In genomic region chr12:115035536-115036107, GRCh38 we compare ENCODE assay signal across 2 cellular contexts.
A peak's percentile ranks its signal among the peaks of the same experiment; 100 is the strongest.
TF ChIP-seq lines count a peak whose summit lies in the region.

No MANE protein-coding gene starts in this region.

TF ChIP-seq in IMR-90, 13 proteins besides CTCF, POLR2A, EP300 and RAD21:
- TF ChIP-seq MAZ (IDR thresholded peaks at IDR 0.05; ENCODE audit: borderline replicate concordance, low read depth, low read length) (no peak), FOS (IDR thresholded peaks at IDR 0.05; ENCODE audit: low read depth, low read length) (no peak), MXI1 (IDR thresholded peaks at IDR 0.05; ENCODE audit: borderline replicate concordance, low read depth, low read length) (no peak), RFX5 (IDR thresholded peaks at IDR 0.05; ENCODE audit: low read depth, low read length) (no peak), SMC3 (IDR thresholded peaks at IDR 0.05; ENCODE audit: low read depth, low read length) (no peak), BHLHE40 (IDR thresholded peaks at IDR 0.05; ENCODE audit: low read depth, low read length) (no peak), RCOR1 (IDR thresholded peaks at IDR 0.05; ENCODE audit: insufficient replicate concordance, low read length) (no peak), USF2 (IDR thresholded peaks at IDR 0.05; ENCODE audit: low read depth, low read length) (no peak)

TF ChIP-seq in HepG2, 621 proteins besides CTCF, POLR2A, EP300 and RAD21:
- TF ChIP-seq PHB2 (IDR thresholded peaks at IDR 0.05; ENCODE audit: partially characterized antibody) (no peak), DDIT3 (CRISPR knock-in tag; IDR thresholded peaks at IDR 0.05) (no peak), STAG1 (CRISPR knock-in tag; IDR thresholded peaks at IDR 0.05) (peak; percentile 17; the same call in 1 of the 2 replicates)
